Comparison of ENCODE assay signal across 16 cellular contexts in the genomic region with DNA sequence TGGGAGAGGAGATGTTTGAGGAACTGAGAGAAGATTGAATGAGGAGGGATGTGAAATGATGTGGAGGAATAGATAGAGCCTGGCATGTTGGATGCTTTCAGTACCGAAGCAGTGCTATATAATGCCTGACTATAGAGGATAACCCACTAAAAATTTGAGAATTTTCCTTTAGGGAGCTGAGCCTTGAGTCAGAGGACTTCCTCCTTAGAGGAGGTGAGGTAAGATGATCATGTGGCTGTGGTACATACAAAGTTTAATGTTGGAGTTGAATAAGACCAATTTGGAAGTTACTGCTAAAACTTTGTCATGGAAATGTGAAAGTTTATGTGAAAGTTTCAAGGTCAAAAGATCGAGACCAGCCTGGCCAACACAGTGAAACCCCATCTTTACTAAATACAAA.
A peak's percentile ranks its signal among the peaks of the same experiment; 100 is the strongest.
DNase-seq lines count a peak whose midpoint lies in the region; ATAC-seq and TF ChIP-seq lines count a peak whose summit lies in the region.
"Had no signal": no experiment of that assay in that cellular context is flagged by ENCODE, and none has a peak within 500 bp of the region (broad histone marks: within the 10 kb centered on the region; RNA-seq: fewer than 3 reads in every experiment).

No MANE protein-coding gene starts in this region.

- peaks cover 8% of the 10 kb centered on the region for H3F3A ChIP-seq in PC-3 (ENCODE audit: low read length, unreplicated experiment)

- H3K9me2 ChIP-seq in PC-3 (replicated peaks; ENCODE audit: low read length), result no peaks in the 10 kb centered on the region

- H3K9me3 ChIP-seq in AG04450 (ENCODE audit: control insufficient read depth, insufficient read depth, low read length) (no peaks in the 10 kb centered on the region), PC-3 (ENCODE audit: low read length) (no peaks in the 10 kb centered on the region), esophagus muscularis mucosa (no peaks in the 10 kb centered on the region)

- no peaks in the 10 kb centered on the region for H3K27me3 ChIP-seq in AG04450 (ENCODE audit: control insufficient read depth, insufficient read depth, low read length)
- no peaks in the 10 kb centered on the region for H3K27me3 ChIP-seq in PC-3 (ENCODE audit: low read length)
- H3K27me3 ChIP-seq in esophagus muscularis mucosa, result no peaks in the 10 kb centered on the region

- H3K4me2 ChIP-seq in PC-3 (ENCODE audit: low read length), result peak overlapping the region; percentile 46

- H3K27ac ChIP-seq in AG04450 (ENCODE audit: low read depth, low read length) (peak overlapping the region; percentile 77), PC-3 (ENCODE audit: low read length) (peak overlapping the region; percentile 80), esophagus muscularis mucosa (replicated peaks in 1 of 4) (peak overlapping the region; percentile 67 to 83 (median 75))

- no peak overlapping the region for H3K9ac ChIP-seq in PC-3 (ENCODE audit: low read length)

- intact Hi-C loops in PC-3 (cut with micrococcal nuclease), result loop anchor here (5.0 to 10.0 kb wide), 3 partner anchors 170 to 315 kb away; a partner anchor contains a TSS
- intact Hi-C loops in esophagus muscularis mucosa (cut with DNase I), result loop anchor here (10.0 kb wide), 1 partner anchor 62 kb away; a partner anchor contains a TSS

- H4K20me1 ChIP-seq in PC-3 (ENCODE audit: low read length), result no peaks in the 10 kb centered on the region

- peaks cover 37% of the 10 kb centered on the region for H3K4me1 ChIP-seq in PC-3 (ENCODE audit: insufficient read depth, low read length)
- peaks cover 3 to 39% (median 27%) of the 10 kb centered on the region in 4 donors for H3K4me1 ChIP-seq in esophagus muscularis mucosa

- H3K36me3 ChIP-seq in PC-3 (ENCODE audit: low read depth, low read length) (peaks cover 20% of the 10 kb centered on the region), esophagus muscularis mucosa (peaks cover 0 to 19% (median 10%) of the 10 kb centered on the region in 4 donors)

- DNase-seq in AG04450 (ENCODE audit: low read depth, low spot score) (no peak), PC-3 (peak; percentile 37), esophagus muscularis mucosa (ENCODE audit: extremely low spot score) (no peak), renal cortical epithelial cell (ENCODE audit: low read depth) (peak; percentile 16), NCI-H1417 (lab: John Stamatoyannopoulos, UW) (no peak), HuH-7 (ENCODE audit: low spot score) (no peak)
- DNase-seq: activated CD4-positive, alpha-beta T cell treated with anti-CD3 and anti-CD28 coated beads for 1 hour; activated CD8-positive, alpha-beta memory T cell treated with anti-CD3 and anti-CD28 coated beads, Interleukin-2, amount 50 U/mL, for 4 hours; activated naive CD4-positive, alpha-beta T cell treated with anti-CD3 and anti-CD28 coated beads, Interleukin-2, amount 10 ng/mL, durations not matched to agents 7 days and 5 days; COR-L47; effector CD8-positive, alpha-beta T cell; GDM1; NCI-H2171; SHP77 had no signal

- H3K79me2 ChIP-seq in PC-3 (ENCODE audit: low read length), result peaks cover 46% of the 10 kb centered on the region

- TF ChIP-seq CTCF in AG04450 (IDR thresholded peaks at IDR 0.05; ENCODE audit: low read depth, low read length) (no peak), PC-3 (conservative IDR thresholded peaks at IDR 0.05; ENCODE audit: low read depth, low read length) (no peak), esophagus muscularis mucosa (IDR thresholded peaks at IDR 0.05) (no peak)

- no peak for TF ChIP-seq POLR2A in esophagus muscularis mucosa (IDR thresholded peaks at IDR 0.05; ENCODE audit: low read depth)

- no peak for ATAC-seq in PC-3
- no peak for ATAC-seq in HG03439 (IDR thresholded peaks at IDR 0.05; ENCODE audit: unreplicated experiment)
- ATAC-seq in HG03097 (IDR thresholded peaks at IDR 0.05; ENCODE audit: low FRiP score, unreplicated experiment), result no peak

- WGBS in esophagus muscularis mucosa, result 94% methylated on average over 2 of the region's 2 CpGs

- no peak overlapping the region for H3K4me3 ChIP-seq in AG04450 (ENCODE audit: low read depth, low read length)
- no peak overlapping the region for H3K4me3 ChIP-seq in PC-3 (ENCODE audit: low read length)
- no peak overlapping the region for H3K4me3 ChIP-seq in esophagus muscularis mucosa

- no peak for TF ChIP-seq EP300 in esophagus muscularis mucosa (IDR thresholded peaks at IDR 0.05)

- H2AFZ ChIP-seq in PC-3 (ENCODE audit: low read length), result no peak overlapping the region

- no TSS peak for BruUV-seq in PC-3 (replicated peaks; lab: Mats Ljungman, UMichigan)

- CTCF ChIA-PET in AG04450 (lab: Charles Lee) (interaction anchor here (1.2 kb wide), 1 partner anchor 111 kb away, joined by 3 read pairs; no protein-coding TSS in a partner anchor), PC-3 (lab: Charles Lee) (interaction anchor here (0.5 kb wide), 1 partner anchor 67 kb away, joined by 3 read pairs; no protein-coding TSS in a partner anchor)

- POLR2A ChIA-PET in AG04450 (lab: Yijun Ruan, JAX), result interaction anchor here (0.7 to 2.0 kb wide), 4 partner anchors 10 to 75 kb away, joined by 5 to 12 read pairs (median 7); no protein-coding TSS in a partner anchor
- POLR2A ChIA-PET in PC-3 (lab: Charles Lee; ENCODE audit: unreplicated experiment), result no interaction called here

Comparison
In these comparisons a context has a peak if more than half of its experiments do, and no peak if none do; other contexts are left out.
1. DNase-seq: peak in PC-3 (single experiment) and renal cortical epithelial cell (single experiment); none in AG04450 (single experiment), esophagus muscularis mucosa (single experiment), NCI-H1417 (0 of 3) and HuH-7 (single experiment).
2. Peak in every context shown above with its lines, with median percentiles within 50 percentile points of each other: H3K27ac ChIP-seq.